18 cellular contexts compared by ENCODE assay signal in the genomic region with DNA sequence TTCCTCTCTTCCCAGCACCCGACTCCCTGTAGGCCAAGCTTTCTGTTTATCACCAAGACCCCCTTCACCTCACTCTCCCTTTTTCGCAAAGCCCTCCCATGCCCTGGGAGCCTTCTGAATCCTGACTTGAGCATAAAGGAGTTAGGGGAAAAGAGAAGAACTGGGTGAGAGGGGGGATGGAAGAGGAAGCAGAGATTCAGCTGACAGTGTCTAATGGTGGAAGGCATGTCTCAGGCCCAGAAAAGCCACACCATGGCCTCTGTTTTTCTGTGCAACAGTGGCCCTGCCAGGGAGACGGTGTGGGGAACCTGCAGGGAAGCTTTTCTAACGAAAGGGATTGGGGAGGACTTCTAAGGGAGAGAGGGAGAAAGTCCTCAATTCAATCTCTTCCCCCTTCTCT. TPM values are rescaled to one million over a fixed set of nuclear protein-coding genes. Genes with fewer than 3 reads are reported as not detected.
DNase-seq lines count a peak whose midpoint lies in the region; TF ChIP-seq lines count a peak whose summit lies in the region.
"Had no signal": no experiment of that assay in that cellular context is flagged by ENCODE, and none has a peak within 500 bp of the region (broad histone marks: within the 10 kb centered on the region; RNA-seq: fewer than 3 reads in every experiment).

No MANE protein-coding gene starts in this region.

- TF ChIP-seq EP300 in esophagus muscularis mucosa (IDR thresholded peaks at IDR 0.05) = no peak

- no peaks in the 10 kb centered on the region for H3K9me3 Mint-ChIP-seq in Caco-2 (ENCODE audit: unreplicated experiment)
- H3K9me3 Mint-ChIP-seq: activated CD8-positive, alpha-beta T cell treated with anti-CD3 and anti-CD28 coated beads for 36 hours; activated naive CD4-positive, alpha-beta T cell treated with anti-CD3 and anti-CD28 coated beads, Interleukin-2, amount 50 U/mL, for 24 hours; activated T-cell treated with anti-CD3 and anti-CD28 coated beads, Interleukin-2, amount 50 U/mL, for 4 hours; T-helper 1 cell treated with Interleukin-12 subunit alpha and Interleukin-12 subunit beta and Interleukin-4 antibody, amounts not matched to agents 30 μg/mL and 1 μg/mL, for 36 hours; WTC11 had no signal

- CTCF ChIA-PET in Caco-2 (lab: Charles Lee) = interaction anchor here (0.6 to 1.1 kb wide), 3 partner anchors 22 to 1203 kb away, joined by 3 to 6 read pairs (median 3); no protein-coding TSS in a partner anchor

- intact Hi-C loops in Caco-2 (cut with micrococcal nuclease; ENCODE audit: unreplicated experiment) (no loop called here), esophagus muscularis mucosa (cut with DNase I) (loop anchor here (5.0 kb wide), 1 partner anchor 35 kb away; the partner anchor contains the start of gene SLC30A1)

- H3K4me1 Mint-ChIP-seq in Caco-2 (ENCODE audit: low read depth, unreplicated experiment) = peaks cover 56% of the 10 kb centered on the region

- H3K4me3 ChIP-seq in Caco-2 (ENCODE audit: low read depth, low read length) (no peak overlapping the region), esophagus muscularis mucosa (no peak overlapping the region), skeletal muscle tissue (ENCODE audit: low read length in 3 of 3) (no peak overlapping the region)
- H3K4me3 ChIP-seq: BLaER1, testis had no signal

- TF ChIP-seq POLR2A in esophagus muscularis mucosa (IDR thresholded peaks at IDR 0.05; ENCODE audit: low read depth) = no peak

- POLR2A ChIA-PET in Caco-2 (lab: Charles Lee) = interaction anchor here (0.6 kb wide), 1 partner anchor 33 kb away, joined by 3 read pairs; the partner anchor contains the start of gene SLC30A1

- H3K9me3 ChIP-seq in Caco-2 = no peaks in the 10 kb centered on the region
- no peaks in the 10 kb centered on the region for H3K9me3 ChIP-seq in esophagus muscularis mucosa
- H3K9me3 ChIP-seq in skeletal muscle tissue (ENCODE audit: control insufficient read depth in 3 of 3, low read length in 3 of 3) = no peaks in the 10 kb centered on the region
- H3K9me3 ChIP-seq: BLaER1, testis had no signal

- TF ChIP-seq CTCF in Caco-2 (IDR thresholded peaks at IDR 0.05; ENCODE audit: insufficient read depth in 1 of 2, low read depth in 1 of 2, low read length in 1 of 2, severe bottlenecking in 1 of 2, unreplicated experiment in 1 of 2) (no peak), esophagus muscularis mucosa (IDR thresholded peaks at IDR 0.05) (no peak)

- DNase-seq in Caco-2 (no peak), OCI-M1 (lab: John Stamatoyannopoulos, UW) (peak; percentile 23), esophagus muscularis mucosa (ENCODE audit: extremely low spot score) (no peak), occipital lobe (lab: John Stamatoyannopoulos, UW) (no peak), SK-N-DZ (ENCODE audit: low spot score) (no peak), AG20443 (ENCODE audit: low spot score) (no peak)
- no peak for DNase-seq in stimulated activated CD4-positive, alpha-beta T cell treated with anti-CD3 and anti-CD28 coated beads, Interleukin-4, amount 100 ng/mL, for 1 hour
- DNase-seq: activated CD8-positive, alpha-beta T cell treated with anti-CD3 and anti-CD28 coated beads for 36 hours; activated T-cell treated with anti-CD3 and anti-CD28 coated beads, Interleukin-2, amount 50 U/mL, for 4 hours; DMS53; NCI-H1436; stimulated activated CD4-positive, alpha-beta T cell treated with anti-CD3 and anti-CD28 coated beads, Interleukin-4, amount 100 ng/mL, for 24 hours; testis had no signal

- no TSS peak for BruUV-seq in Caco-2 (replicated peaks; lab: Mats Ljungman, UMichigan)

- H3K9ac ChIP-seq in skeletal muscle tissue (ENCODE audit: low read depth in 1 of 3, low read length in 3 of 3) = no peak overlapping the region
- H3K9ac ChIP-seq: BLaER1 had no signal

- no peak overlapping the region for H3K4me3 Mint-ChIP-seq in Caco-2 (ENCODE audit: unreplicated experiment)
- H3K4me3 Mint-ChIP-seq: activated CD8-positive, alpha-beta T cell treated with anti-CD3 and anti-CD28 coated beads for 36 hours; activated naive CD4-positive, alpha-beta T cell treated with anti-CD3 and anti-CD28 coated beads, Interleukin-2, amount 50 U/mL, for 24 hours; activated T-cell treated with anti-CD3 and anti-CD28 coated beads, Interleukin-2, amount 50 U/mL, for 4 hours; T-helper 1 cell treated with Interleukin-12 subunit alpha and Interleukin-12 subunit beta and Interleukin-4 antibody, amounts not matched to agents 30 μg/mL and 1 μg/mL, for 36 hours; WTC11 had no signal

- WGBS in esophagus muscularis mucosa = 82% methylated on average over 4 of the region's 4 CpGs

- H3K4me1 ChIP-seq in Caco-2 (peaks cover 58% of the 10 kb centered on the region), esophagus muscularis mucosa (peaks cover 36 to 55% (median 47%) of the 10 kb centered on the region in 4 donors), skeletal muscle tissue (ENCODE audit: control insufficient read depth in 3 of 3, insufficient read depth in 3 of 3, low read length in 3 of 3) (peaks cover 12 to 21% (median 12%) of the 10 kb centered on the region in 3 donors)

- no peaks in the 10 kb centered on the region for H3K36me3 ChIP-seq in Caco-2 (ENCODE audit: control insufficient read depth, insufficient read depth, low read length)
- H3K36me3 ChIP-seq in esophagus muscularis mucosa = no peaks in the 10 kb centered on the region
- no peaks in the 10 kb centered on the region for H3K36me3 ChIP-seq in skeletal muscle tissue (ENCODE audit: control insufficient read depth in 3 of 3, insufficient read depth in 3 of 3, low read length in 3 of 3)
- H3K36me3 ChIP-seq: BLaER1 had no signal

- H3K27me3 Mint-ChIP-seq in Caco-2 (ENCODE audit: insufficient read depth, unreplicated experiment) = no peaks in the 10 kb centered on the region
- H3K27me3 Mint-ChIP-seq: activated naive CD4-positive, alpha-beta T cell treated with anti-CD3 and anti-CD28 coated beads, Interleukin-2, amount 50 U/mL, for 24 hours had no signal

- peak overlapping the region; percentile 33 for H3K27ac Mint-ChIP-seq in Caco-2 (ENCODE audit: unreplicated experiment)
- H3K27ac Mint-ChIP-seq: activated CD8-positive, alpha-beta T cell treated with anti-CD3 and anti-CD28 coated beads for 36 hours; activated naive CD4-positive, alpha-beta T cell treated with anti-CD3 and anti-CD28 coated beads, Interleukin-2, amount 50 U/mL, for 24 hours; T-helper 1 cell treated with Interleukin-12 subunit alpha and Interleukin-12 subunit beta and Interleukin-4 antibody, amounts not matched to agents 30 μg/mL and 1 μg/mL, for 36 hours; WTC11 had no signal

- no peaks in the 10 kb centered on the region for H3K36me3 Mint-ChIP-seq in Caco-2 (ENCODE audit: insufficient read depth, unreplicated experiment)
- H3K36me3 Mint-ChIP-seq: activated naive CD4-positive, alpha-beta T cell treated with anti-CD3 and anti-CD28 coated beads, Interleukin-2, amount 50 U/mL, for 24 hours; WTC11 had no signal

- no peaks in the 10 kb centered on the region for H3K27me3 ChIP-seq in Caco-2 (replicated peaks; ENCODE audit: control insufficient read depth, insufficient read depth, low read length)
- no peaks in the 10 kb centered on the region for H3K27me3 ChIP-seq in esophagus muscularis mucosa
- H3K27me3 ChIP-seq in skeletal muscle tissue (ENCODE audit: control insufficient read depth in 3 of 3, insufficient read depth in 3 of 3, low read length in 3 of 3) = no peaks in the 10 kb centered on the region
- H3K27me3 ChIP-seq: BLaER1, testis had no signal

- peak overlapping the region; percentile 73 to 79 (median 75) for H3K27ac ChIP-seq in esophagus muscularis mucosa (replicated peaks in 1 of 4)
- H3K27ac ChIP-seq in skeletal muscle tissue (ENCODE audit: low read depth, low read length) = peak overlapping the region; percentile 16
- H3K27ac ChIP-seq: BLaER1 had no signal

RNA-seq across cellular contexts. Expression of gene SLC30A1, which starts 32.9 kb away (rescaled TPM):
- total RNA-seq in Caco-2 (2022) (21.6 and 26.6 TPM in 2 replicates), esophagus muscularis mucosa (10 to 100 TPM in 3 of 4 donors, 1 to 10 TPM in 1; 7.5 to 10.6 (median 10.2) TPM), skeletal muscle tissue (16.2 TPM), occipital lobe (21.8 TPM)
- polyA plus RNA-seq in SK-N-DZ (2014; cell fraction: cytosol; rRNA removed) = 2.3 and 2.4 TPM in 2 replicates
- 1.5 and 1.6 TPM in 2 replicates for polyA plus RNA-seq in SK-N-DZ (2014; cell fraction: nucleus; rRNA removed)
